Comparison of ENCODE assay signal across 15 cellular contexts in genomic region chr13:90238433-90238832, GRCh38.
DNase-seq lines count a peak whose midpoint lies in the region; ATAC-seq, FAIRE-seq and TF ChIP-seq lines count a peak whose summit lies in the region.
"Had no signal": no experiment of that assay in that cellular context is flagged by ENCODE, and none has a peak within 500 bp of the region (broad histone marks: within the 10 kb centered on the region; RNA-seq: fewer than 3 reads in every experiment).

No MANE protein-coding gene starts in this region.

- H3K9me3 ChIP-seq in endodermal cell (ENCODE audit: control insufficient read depth, low read length) = no peaks in the 10 kb centered on the region
- no peaks in the 10 kb centered on the region for H3K9me3 ChIP-seq in trophoblast cell (ENCODE audit: insufficient read depth, low read depth, low read length)
- H3K9me3 ChIP-seq: right atrium auricular region had no signal

- H4K8ac ChIP-seq in trophoblast cell (ENCODE audit: low read depth, low read length) = no peak overlapping the region

- no peak overlapping the region for H3K9ac ChIP-seq in endodermal cell (ENCODE audit: extremely low read depth, low read length, poor library complexity, severe bottlenecking)
- H3K9ac ChIP-seq in trophoblast cell (ENCODE audit: low read length) = no peak overlapping the region

- H2BK12ac ChIP-seq in trophoblast cell (ENCODE audit: low read length) = no peak overlapping the region

- H3K4me3 ChIP-seq in endodermal cell (ENCODE audit: low read length) = no peak overlapping the region
- H3K4me3 ChIP-seq in trophoblast cell (ENCODE audit: low read depth, low read length) = no peak overlapping the region
- H3K4me3 ChIP-seq: right atrium auricular region had no signal

- no peak overlapping the region for H3K4ac ChIP-seq in trophoblast cell (ENCODE audit: low read depth, low read length)

- H3K4me1 ChIP-seq in endodermal cell (ENCODE audit: control insufficient read depth, insufficient read depth, low read length) (no peaks in the 10 kb centered on the region), trophoblast cell (ENCODE audit: control insufficient read depth in 1 of 2, insufficient read depth in 2 of 2, low read length in 2 of 2) (peaks cover 0 to 2% of the 10 kb centered on the region in 2 experiments)
- H3K4me1 ChIP-seq: right atrium auricular region had no signal

- no peak overlapping the region for H2BK5ac ChIP-seq in trophoblast cell (ENCODE audit: low read depth, low read length, poor library complexity)

- in situ Hi-C loops in SK-MEL-5 (cut with HindIII; ENCODE audit: low pct_unique_long_range_greater_than_20kb, low sequenced_read_pairs) = no loop called here

- H3K9me3 Mint-ChIP-seq in endodermal cell = no peaks in the 10 kb centered on the region
- H3K9me3 Mint-ChIP-seq in nephron progenitor cell = no peaks in the 10 kb centered on the region
- H3K9me3 Mint-ChIP-seq: activated naive CD8-positive, alpha-beta T cell treated with anti-CD3 and anti-CD28 coated beads, Interleukin-2, amount 10 ng/mL, durations not matched to agents 7 days and 5 days had no signal

- no peak overlapping the region for H4K91ac ChIP-seq in trophoblast cell (ENCODE audit: low read depth, low read length)

- H3K27me3 ChIP-seq in endodermal cell (ENCODE audit: control insufficient read depth, insufficient read depth, low read length, poor library complexity, severe bottlenecking) (no peaks in the 10 kb centered on the region), trophoblast cell (ENCODE audit: insufficient read depth, low read length) (no peaks in the 10 kb centered on the region)
- H3K27me3 ChIP-seq: right atrium auricular region had no signal

- no peak overlapping the region for H2AK5ac ChIP-seq in trophoblast cell (ENCODE audit: low read length)

- H3K14ac ChIP-seq in trophoblast cell (ENCODE audit: low read length) = no peak overlapping the region

- H3K4me3 Mint-ChIP-seq in endodermal cell (no peak overlapping the region), nephron progenitor cell (no peak overlapping the region)
- H3K4me3 Mint-ChIP-seq: activated naive CD8-positive, alpha-beta T cell treated with anti-CD3 and anti-CD28 coated beads, Interleukin-2, amount 10 ng/mL, durations not matched to agents 7 days and 5 days; CD8-positive, alpha-beta T cell had no signal

- no peaks in the 10 kb centered on the region for H3K79me1 ChIP-seq in trophoblast cell (ENCODE audit: low read length)

- no peak overlapping the region for H3K27ac Mint-ChIP-seq in endodermal cell
- no peak overlapping the region for H3K27ac Mint-ChIP-seq in nephron progenitor cell
- H3K27ac Mint-ChIP-seq: activated naive CD8-positive, alpha-beta T cell treated with anti-CD3 and anti-CD28 coated beads, Interleukin-2, amount 10 ng/mL, durations not matched to agents 7 days and 5 days; CD8-positive, alpha-beta T cell had no signal

- peak overlapping the region; percentile 45 for H2AFZ ChIP-seq in trophoblast cell (ENCODE audit: insufficient read depth, low read length, poor library complexity)

- no peaks in the 10 kb centered on the region for H3K79me2 ChIP-seq in trophoblast cell (ENCODE audit: control insufficient read depth, insufficient read depth, low read length, poor library complexity)

- H3K27me3 Mint-ChIP-seq in endodermal cell (ENCODE audit: insufficient read depth) (no peaks in the 10 kb centered on the region), nephron progenitor cell (ENCODE audit: low read depth, poor library complexity) (no peaks in the 10 kb centered on the region)
- H3K27me3 Mint-ChIP-seq: activated naive CD8-positive, alpha-beta T cell treated with anti-CD3 and anti-CD28 coated beads, Interleukin-2, amount 10 ng/mL, durations not matched to agents 7 days and 5 days had no signal

- no peak overlapping the region for H2BK120ac ChIP-seq in trophoblast cell (ENCODE audit: insufficient read depth, low read length, poor library complexity)

- H3K4me2 ChIP-seq in trophoblast cell (ENCODE audit: low read length) = no peak overlapping the region

- WGBS in endodermal cell (ENCODE audit: insufficient coverage in 1 of 2, insufficient read length in 1 of 2), 2 experiments = 35 to 82% methylated on average over 2 to 4 of the region's 4 CpGs
- WGBS in trophoblast cell (ENCODE audit: extremely low coverage, insufficient coverage, insufficient read length) = no CpG with 5 or more reads among the region's 4 CpGs

- H4K12ac ChIP-seq in trophoblast cell (ENCODE audit: low read depth, low read length) = no peak overlapping the region

- ATAC-seq in HG03139 (IDR thresholded peaks at IDR 0.05; ENCODE audit: unreplicated experiment) = no peak
- ATAC-seq: activated CD4-positive, CD25-positive, alpha-beta regulatory T cell treated with anti-CD3 and anti-CD28 coated beads, Interleukin-2, amount 50 U/mL, for 24 hours; CD8-positive, alpha-beta T cell had no signal

- TF ChIP-seq CTCF in endodermal cell (conservative IDR thresholded peaks at IDR 0.05) (no peak), nephron progenitor cell (IDR thresholded peaks at IDR 0.05) (no peak)

- DNase-seq in HTR-8/SVneo (ENCODE audit: insufficient read length, low spot score) = peak; percentile 39
- DNase-seq in SK-MEL-5 (ENCODE audit: low read depth, low spot score) = peak; percentile 23
- peak; percentile 51 for DNase-seq in endodermal cell
- peak; percentile 22 to 27 for DNase-seq in trophoblast cell
- DNase-seq in nephron progenitor cell = no peak
- no peak for DNase-seq in activated effector memory CD4-positive, alpha-beta T cell treated with anti-CD3 and anti-CD28 coated beads, Interleukin-2, amount 50 U/mL, for 16 hours
- DNase-seq: activated naive CD8-positive, alpha-beta T cell treated with anti-CD3 and anti-CD28 coated beads, Interleukin-2, amount 10 ng/mL, durations not matched to agents 7 days and 5 days; CD8-positive, alpha-beta T cell; dermis blood vessel endothelial cell; NCI-H146; NCI-H69; SHP77 had no signal

- H3K4me1 Mint-ChIP-seq in endodermal cell (peaks cover 3% of the 10 kb centered on the region), nephron progenitor cell (peaks cover 4% of the 10 kb centered on the region)
- H3K4me1 Mint-ChIP-seq: activated naive CD8-positive, alpha-beta T cell treated with anti-CD3 and anti-CD28 coated beads, Interleukin-2, amount 10 ng/mL, durations not matched to agents 7 days and 5 days had no signal

- H3K23ac ChIP-seq in trophoblast cell (ENCODE audit: low read length) = no peak overlapping the region

- FAIRE-seq in HTR-8/SVneo (lab: Jason Lieb, UNC) = no peak

- H3K36me3 Mint-ChIP-seq in endodermal cell (ENCODE audit: low read depth) (no peaks in the 10 kb centered on the region), nephron progenitor cell (ENCODE audit: low read depth) (no peaks in the 10 kb centered on the region)
- H3K36me3 Mint-ChIP-seq: activated naive CD8-positive, alpha-beta T cell treated with anti-CD3 and anti-CD28 coated beads, Interleukin-2, amount 10 ng/mL, durations not matched to agents 7 days and 5 days; CD8-positive, alpha-beta T cell had no signal

- H3K18ac ChIP-seq in trophoblast cell (ENCODE audit: low read length) = no peak overlapping the region

- no peaks in the 10 kb centered on the region for H3K36me3 ChIP-seq in endodermal cell (ENCODE audit: control insufficient read depth, insufficient read depth, low read length)
- H3K36me3 ChIP-seq in trophoblast cell (ENCODE audit: control insufficient read depth in 1 of 2, insufficient read depth in 2 of 2, low read length in 2 of 2) = no peaks in the 10 kb centered on the region
- H3K36me3 ChIP-seq: right atrium auricular region had no signal

- H3K27ac ChIP-seq in endodermal cell (ENCODE audit: low read depth, low read length) (no peak overlapping the region), trophoblast cell (ENCODE audit: low read depth, low read length) (no peak overlapping the region)
- H3K27ac ChIP-seq: right atrium auricular region had no signal

Comparison
In these comparisons a context has a peak if more than half of its experiments do, and no peak if none do; other contexts are left out.
1. DNase-seq: peak in HTR-8/SVneo (single experiment), SK-MEL-5 (single experiment), endodermal cell (single experiment) and trophoblast cell (2 of 2); none in nephron progenitor cell (single experiment) and activated effector memory CD4-positive, alpha-beta T cell treated with anti-CD3 and anti-CD28 coated beads, Interleukin-2, amount 50 U/mL, for 16 hours (single experiment).